15 cellular contexts compared by ENCODE assay signal in genomic region chr2:2571301-2572198, GRCh38.
"Had no signal": no experiment of that assay in that cellular context is flagged by ENCODE, and none has a peak within 500 bp of the region (broad histone marks: within the 10 kb centered on the region; RNA-seq: fewer than 3 reads in every experiment).

No MANE protein-coding gene starts in this region.

- H3K27ac Mint-ChIP-seq: immature natural killer cell; naive thymus-derived CD4-positive, alpha-beta T cell; nephron progenitor cell; type B pancreatic cell had no signal

- H3K9me3 Mint-ChIP-seq: immature natural killer cell; naive thymus-derived CD4-positive, alpha-beta T cell; nephron progenitor cell; type B pancreatic cell had no signal

- H3K4me1 ChIP-seq: colonic mucosa, esophagus muscularis mucosa, left ventricle myocardium inferior, uterus had no signal

- H3K9me3 ChIP-seq: colonic mucosa, esophagus muscularis mucosa, left ventricle myocardium inferior, ovary, uterus had no signal

- H3K36me3 Mint-ChIP-seq: immature natural killer cell; naive thymus-derived CD4-positive, alpha-beta T cell; type B pancreatic cell had no signal

- H3K36me3 ChIP-seq: colonic mucosa, esophagus muscularis mucosa, left ventricle myocardium inferior, ovary, uterus had no signal

- H3K4me3 ChIP-seq: colonic mucosa, esophagus muscularis mucosa, left ventricle myocardium inferior, ovary, uterus had no signal

- ATAC-seq: naive thymus-derived CD4-positive, alpha-beta T cell; right cardiac atrium had no signal

- H3K27me3 ChIP-seq: colonic mucosa, ovary, uterus had no signal

- DNase-seq: effector CD8-positive, alpha-beta T cell; immature natural killer cell; left ventricle myocardium inferior; mesendoderm; naive thymus-derived CD4-positive, alpha-beta T cell; nephron progenitor cell; ovary; right cardiac atrium; small intestine; stimulated activated CD4-positive, alpha-beta T cell treated with anti-CD3 and anti-CD28 coated beads, Interleukin-2, amount 100 ng/mL, for 48 hours; stimulated activated naive CD4-positive, alpha-beta T cell treated with Interleukin-2 at 50 U/mL for 16 hours; uterus had no signal

- H3K27ac ChIP-seq: colonic mucosa, esophagus muscularis mucosa, left ventricle myocardium inferior, ovary, uterus had no signal

- H3K4me3 Mint-ChIP-seq: immature natural killer cell; naive thymus-derived CD4-positive, alpha-beta T cell; nephron progenitor cell; type B pancreatic cell had no signal

- H3K4me1 Mint-ChIP-seq: immature natural killer cell; naive thymus-derived CD4-positive, alpha-beta T cell had no signal
